In the genomic region with DNA sequence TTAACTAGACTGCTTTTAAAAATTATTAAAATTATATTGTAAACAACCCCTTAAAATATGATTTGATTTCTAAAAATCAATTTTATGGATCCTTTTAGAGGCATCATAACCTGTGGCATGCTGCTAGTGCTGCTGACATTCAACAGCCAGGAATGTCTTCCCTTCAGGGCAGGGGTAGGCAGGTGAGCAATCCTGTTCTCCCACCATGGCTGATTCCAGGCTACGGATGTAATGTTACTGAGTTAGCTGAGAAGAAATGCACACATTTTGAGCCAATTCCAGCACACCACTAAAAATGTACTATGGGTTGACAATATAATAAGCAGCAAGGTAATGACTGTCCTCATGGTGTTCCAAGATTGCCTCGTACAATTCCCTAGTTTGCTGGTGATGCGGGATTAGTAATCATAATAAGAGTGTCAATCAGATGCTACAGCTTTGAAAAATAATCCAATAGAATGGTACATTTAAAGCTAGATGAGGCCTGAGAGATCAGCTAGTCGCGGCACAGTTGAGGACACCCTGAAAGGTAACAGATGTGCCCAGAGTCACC, we compare ENCODE assay signal across 27 cellular contexts.
"Had no signal": no experiment of that assay in that cellular context is flagged by ENCODE, and none has a peak within 500 bp of the region (broad histone marks: within the 10 kb centered on the region; RNA-seq: fewer than 3 reads in every experiment).

No MANE protein-coding gene starts in this region.

- H3K4me1 Mint-ChIP-seq: activated naive CD4-positive, alpha-beta T cell treated with anti-CD3 and anti-CD28 coated beads, Interleukin-2, amount 10 ng/mL, durations not matched to agents 7 days and 5 days; natural killer cell; T-helper 17 cell had no signal

- H3K4me3 Mint-ChIP-seq: activated CD4-positive, alpha-beta memory T cell treated with anti-CD3 and anti-CD28 coated beads for 36 hours; activated naive CD4-positive, alpha-beta T cell treated with anti-CD3 and anti-CD28 coated beads, Interleukin-2, amount 10 ng/mL, durations not matched to agents 7 days and 5 days; activated T-helper 1 cell treated with anti-CD3 and anti-CD28 coated beads, Interleukin-12 subunit alpha, Interleukin-12 subunit beta, Interleukin-2, Interleukin-4 antibody, amounts not matched to agents 30 ng/mL and 10 ng/mL and 1 ng/mL, durations not matched to agents 14 hours and 24 hours and 36 hours; natural killer cell; T-helper 17 cell had no signal

- H3K9me3 Mint-ChIP-seq: activated CD4-positive, alpha-beta memory T cell treated with anti-CD3 and anti-CD28 coated beads for 36 hours; activated naive CD4-positive, alpha-beta T cell treated with anti-CD3 and anti-CD28 coated beads, Interleukin-2, amount 10 ng/mL, durations not matched to agents 7 days and 5 days; activated T-helper 1 cell treated with anti-CD3 and anti-CD28 coated beads, Interleukin-12 subunit alpha, Interleukin-12 subunit beta, Interleukin-2, Interleukin-4 antibody, amounts not matched to agents 30 ng/mL and 10 ng/mL and 1 ng/mL, durations not matched to agents 14 hours and 24 hours and 36 hours; natural killer cell had no signal

- H3K27me3 Mint-ChIP-seq: activated naive CD4-positive, alpha-beta T cell treated with anti-CD3 and anti-CD28 coated beads, Interleukin-2, amount 10 ng/mL, durations not matched to agents 7 days and 5 days had no signal

- H3K27ac Mint-ChIP-seq: activated CD4-positive, alpha-beta memory T cell treated with anti-CD3 and anti-CD28 coated beads for 36 hours; activated T-helper 1 cell treated with anti-CD3 and anti-CD28 coated beads, Interleukin-12 subunit alpha, Interleukin-12 subunit beta, Interleukin-2, Interleukin-4 antibody, amounts not matched to agents 30 ng/mL and 10 ng/mL and 1 ng/mL, durations not matched to agents 14 hours and 24 hours and 36 hours; natural killer cell; T-helper 17 cell had no signal

- DNase-seq: activated CD4-positive, alpha-beta memory T cell treated with anti-CD3 and anti-CD28 coated beads for 36 hours; activated CD4-positive, alpha-beta T cell treated with anti-CD3 and anti-CD28 coated beads for 48 hours; activated CD8-positive, alpha-beta memory T cell treated with anti-CD3 and anti-CD28 coated beads, Interleukin-2, amount 50 U/mL, for 4 hours; activated effector memory CD4-positive, alpha-beta T cell treated with anti-CD3 and anti-CD28 coated beads, Interleukin-2, amount 50 U/mL, for 16 hours; activated naive CD4-positive, alpha-beta T cell treated with anti-CD3 and anti-CD28 coated beads, Interleukin-2, amount 10 ng/mL, durations not matched to agents 7 days and 5 days; activated T-cell treated with anti-CD3 and anti-CD28 coated beads, Interleukin-2, amount 50 U/mL, for 1 hour; amniotic stem cell; brain microvascular endothelial cell; central memory CD4-positive, alpha-beta T cell; foreskin fibroblast; heart left ventricle; hypothalamus; left lung; lower lobe of right lung; mesenchymal stem cell; natural killer cell; spleen; stimulated activated naive CD4-positive, alpha-beta T cell; T-helper 17 cell; T1000; tibial artery; WERI-Rb-1 had no signal

- H3K36me3 Mint-ChIP-seq: activated CD4-positive, alpha-beta memory T cell treated with anti-CD3 and anti-CD28 coated beads for 36 hours; activated naive CD4-positive, alpha-beta T cell treated with anti-CD3 and anti-CD28 coated beads, Interleukin-2, amount 10 ng/mL, durations not matched to agents 7 days and 5 days; natural killer cell had no signal

- ATAC-seq: activated CD4-positive, CD25-positive, alpha-beta regulatory T cell treated with anti-CD3 and anti-CD28 coated beads, Interleukin-2, amount 50 U/mL, for 24 hours; esophagus mucosa; heart left ventricle; left lung; lower lobe of right lung; natural killer cell; T-helper 17 cell had no signal

- H3K27ac ChIP-seq: brain microvascular endothelial cell, heart left ventricle, left lung, lower lobe of right lung, right atrium auricular region, spleen, suprapubic skin, tibial artery, WERI-Rb-1 had no signal
